In the genomic region with DNA sequence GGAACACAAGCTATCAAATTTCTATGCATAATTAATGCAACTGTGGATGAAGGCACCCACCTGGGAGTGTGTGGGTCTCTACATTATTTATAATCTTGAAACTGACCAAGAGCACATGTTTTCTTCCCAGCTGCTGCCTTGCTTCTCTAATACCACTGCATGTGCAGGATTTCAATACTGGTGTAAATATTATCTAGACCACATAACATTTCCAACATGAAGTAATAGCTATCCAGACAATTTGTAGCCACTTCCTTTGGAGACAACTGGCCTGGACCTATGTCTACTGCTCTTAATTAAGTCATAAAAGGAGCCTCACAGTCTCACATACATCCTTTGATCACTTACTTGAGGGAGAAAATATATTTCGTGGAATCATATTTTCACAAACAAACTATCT, we compare ENCODE assay signal across 17 cellular contexts.
A peak's percentile ranks its signal among the peaks of the same experiment; 100 is the strongest.
DNase-seq lines count a peak whose midpoint lies in the region; ATAC-seq, FAIRE-seq and TF ChIP-seq lines count a peak whose summit lies in the region.
"Had no signal": no experiment of that assay in that cellular context is flagged by ENCODE, and none has a peak within 500 bp of the region (broad histone marks: within the 10 kb centered on the region; RNA-seq: fewer than 3 reads in every experiment).

No MANE protein-coding gene starts in this region.

- H3K36me3 Mint-ChIP-seq in CD4-positive, alpha-beta T cell (ENCODE audit: low read depth), result peaks cover 98% of the 10 kb centered on the region

- H3K27me3 Mint-ChIP-seq in CD4-positive, alpha-beta T cell, result no peaks in the 10 kb centered on the region

- no peak for ATAC-seq in CD4-positive, alpha-beta T cell (ENCODE audit: poor library complexity)
- ATAC-seq in heart left ventricle, result no peak
- ATAC-seq in GM21717 (IDR thresholded peaks at IDR 0.05; ENCODE audit: unreplicated experiment), result no peak

- no peaks in the 10 kb centered on the region for H3K9me3 Mint-ChIP-seq in CD4-positive, alpha-beta T cell

- peak; percentile 17 for FAIRE-seq in RCC 7860 (lab: Jason Lieb, UNC)
- FAIRE-seq: GM18507 had no signal

- H3K9me3 ChIP-seq in CD4-positive, alpha-beta T cell (ENCODE audit: control insufficient read depth, low read length), result no peaks in the 10 kb centered on the region
- H3K9me3 ChIP-seq in heart left ventricle, result no peaks in the 10 kb centered on the region
- H3K9me3 ChIP-seq: BE2C had no signal

- H3K27ac Mint-ChIP-seq in CD4-positive, alpha-beta T cell, result peak overlapping the region; percentile 65

- intact Hi-C loops in CD4-positive, alpha-beta T cell (cut with DNase I, micrococcal nuclease), result no loop called here
- intact Hi-C loops in heart left ventricle (cut with DNase I), result no loop called here

- no peak for DNase-seq in CD4-positive, alpha-beta T cell
- DNase-seq in EH (ENCODE audit: low read depth), result peak; percentile 31
- peak; percentile 21 for DNase-seq in RCC 7860 (ENCODE audit: low spot score)
- peak; percentile 81 for DNase-seq in myocyte (ENCODE audit: low read depth)
- DNase-seq in heart left ventricle, result no peak
- no peak for DNase-seq in caudate nucleus (lab: John Stamatoyannopoulos, UW)
- no peak for DNase-seq in NCI-H526 treated with DMSO at 0.1 percent for 48 hours (lab: John Stamatoyannopoulos, UW)
- DNase-seq: BE2C; IMR-90; MV-4-11; NCI-H1417 treated with DMSO at 0.1 percent for 48 hours; NCI-H2029; NCI-H226; NCI-H526; NK-92 treated with Interleukin-12 subunit alpha and Interleukin-12 subunit beta, amount 100 ng/mL, for 24 hours had no signal

- 89 to 95% (median 95%) methylated on average over 1 of the region's 1 CpG for WGBS in heart left ventricle, 4 donors

- no peak for TF ChIP-seq POLR2A in heart left ventricle (IDR thresholded peaks at IDR 0.05)

- peaks cover 68% of the 10 kb centered on the region for H3K4me1 Mint-ChIP-seq in CD4-positive, alpha-beta T cell (ENCODE audit: low read depth)

- no peak overlapping the region for H3K4me3 ChIP-seq in heart left ventricle

- POLR2A ChIA-PET in CD4-positive, alpha-beta T cell (lab: Charles Lee), result interaction anchor here (0.6 to 1.7 kb wide), 2 partner anchors 8 to 93 kb away, joined by 4 to 6 read pairs; no protein-coding TSS in a partner anchor

- no peaks in the 10 kb centered on the region for H3K27me3 ChIP-seq in CD4-positive, alpha-beta T cell (ENCODE audit: control insufficient read depth, insufficient read depth, low read length)
- H3K27me3 ChIP-seq in heart left ventricle, result no peaks in the 10 kb centered on the region

- TF ChIP-seq CTCF in CD4-positive, alpha-beta T cell (IDR thresholded peaks at IDR 0.05), result no peak
- no peak for TF ChIP-seq CTCF in heart left ventricle (IDR thresholded peaks at IDR 0.05)

- H3K4me1 ChIP-seq in heart left ventricle, result peaks cover 0 to 26% (median 0%) of the 10 kb centered on the region in 12 donors
- H3K4me1 ChIP-seq: BE2C had no signal

- no peak overlapping the region for H3K27ac ChIP-seq in CD4-positive, alpha-beta T cell (ENCODE audit: low read depth, low read length)
- no peak overlapping the region for H3K27ac ChIP-seq in heart left ventricle
- no peak overlapping the region for H3K27ac ChIP-seq in caudate nucleus (ENCODE audit: low read depth, low read length)

- H3K36me3 ChIP-seq in heart left ventricle, result peaks cover 2 to 71% (median 45%) of the 10 kb centered on the region in 9 donors
- H3K36me3 ChIP-seq: BE2C had no signal

- H3K4me3 Mint-ChIP-seq in CD4-positive, alpha-beta T cell, result no peak overlapping the region

- CTCF ChIA-PET in CD4-positive, alpha-beta T cell (lab: Charles Lee), result interaction anchor here (0.7 kb wide), 1 partner anchor 82 kb away, joined by 4 read pairs; no protein-coding TSS in a partner anchor

Comparison
In these comparisons a context has a peak if more than half of its experiments do, and no peak if none do; other contexts are left out.
1. DNase-seq: peak in EH (single experiment), RCC 7860 (single experiment) and myocyte (single experiment); none in CD4-positive, alpha-beta T cell (0 of 10), heart left ventricle (0 of 5), caudate nucleus (0 of 61) and NCI-H526 treated with DMSO at 0.1 percent for 48 hours (single experiment).